Comparison of ENCODE assay signal across 16 cellular contexts in the genomic region with DNA sequence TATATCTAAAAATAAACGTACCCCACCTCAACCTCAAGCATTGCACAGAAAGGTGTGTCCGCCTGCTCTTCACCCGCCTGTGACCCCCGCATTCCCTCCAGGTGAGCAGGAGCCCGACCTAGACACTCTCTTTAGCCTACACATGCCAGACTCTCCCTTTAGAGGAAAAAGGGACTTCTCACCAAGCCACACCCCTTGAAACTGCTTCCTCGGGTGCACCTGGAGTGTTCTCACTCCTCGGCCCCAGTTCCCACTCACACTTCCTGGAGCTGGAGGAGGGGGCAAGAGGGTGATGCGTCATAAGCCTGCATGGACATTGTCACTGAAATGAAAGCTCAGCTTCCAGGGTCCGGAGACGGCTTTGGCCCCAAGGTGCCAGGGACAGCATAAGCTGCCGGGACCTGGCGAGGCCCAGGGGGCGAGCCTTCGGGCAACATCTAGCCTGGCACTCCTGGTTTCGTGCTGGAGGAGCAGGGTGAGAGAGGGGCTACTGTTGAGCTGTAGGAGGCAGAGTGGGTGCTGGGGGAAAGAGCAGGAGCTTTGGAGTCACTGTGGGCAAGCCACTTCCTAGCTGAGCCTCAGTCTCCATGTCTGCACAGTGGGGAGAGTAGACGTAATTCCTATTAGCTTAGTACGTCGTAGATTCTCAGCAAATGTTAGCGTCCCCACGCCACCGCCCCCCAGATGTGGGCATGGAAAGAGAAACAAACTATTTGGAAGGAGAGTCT. TPM values are rescaled to one million over a fixed set of nuclear protein-coding genes. Genes with fewer than 3 reads are reported as not detected.
"Had no signal": no experiment of that assay in that cellular context is flagged by ENCODE, and none has a peak within 500 bp of the region (broad histone marks: within the 10 kb centered on the region; RNA-seq: fewer than 3 reads in every experiment).

No MANE protein-coding gene starts in this region.

- DNase-seq: activated CD8-positive, alpha-beta memory T cell treated with anti-CD3 and anti-CD28 coated beads, Interleukin-2, amount 50 U/mL, for 48 hours; activated CD8-positive, alpha-beta T cell treated with anti-CD3 and anti-CD28 coated beads, Interleukin-2, amount 10 ng/mL, durations not matched to agents 7 days and 5 days; activated naive CD8-positive, alpha-beta T cell treated with anti-CD3 and anti-CD28 coated beads, Interleukin-2, amount 10 ng/mL, durations not matched to agents 7 days and 5 days; aorta; esophagus squamous epithelium; foreskin fibroblast; midbrain; naive B cell; sigmoid colon; stimulated activated naive CD4-positive, alpha-beta T cell treated with Interleukin-2 at 50 U/mL for 16 hours; T-helper 9 cell had no signal

- H3K4me3 ChIP-seq: breast epithelium, esophagus squamous epithelium, lung, prostate gland, sigmoid colon, suprapubic skin had no signal

- H3K36me3 ChIP-seq: breast epithelium, esophagus squamous epithelium, prostate gland, sigmoid colon, suprapubic skin had no signal

- ATAC-seq: activated CD8-positive, alpha-beta T cell treated with anti-CD3 and anti-CD28 coated beads, Interleukin-2, amount 10 ng/mL, durations not matched to agents 7 days and 5 days had no signal

- H3K27ac Mint-ChIP-seq: activated CD8-positive, alpha-beta T cell treated with anti-CD3 and anti-CD28 coated beads, Interleukin-2, amount 10 ng/mL, durations not matched to agents 7 days and 5 days; activated naive CD8-positive, alpha-beta T cell treated with anti-CD3 and anti-CD28 coated beads, Interleukin-2, amount 10 ng/mL, durations not matched to agents 7 days and 5 days had no signal

- FAIRE-seq: keratinocyte had no signal

- H3K4me1 ChIP-seq: prostate gland, sigmoid colon, suprapubic skin had no signal

- H3K27ac ChIP-seq: breast epithelium, esophagus squamous epithelium, prostate gland, sigmoid colon, suprapubic skin had no signal

- H3K9me3 ChIP-seq: breast epithelium, esophagus squamous epithelium, prostate gland, sigmoid colon, suprapubic skin had no signal

- H3K4me1 Mint-ChIP-seq: naive B cell had no signal

- H3K9me3 Mint-ChIP-seq: activated naive CD8-positive, alpha-beta T cell treated with anti-CD3 and anti-CD28 coated beads, Interleukin-2, amount 10 ng/mL, durations not matched to agents 7 days and 5 days; naive B cell had no signal

- H3K4me3 Mint-ChIP-seq: activated CD8-positive, alpha-beta T cell treated with anti-CD3 and anti-CD28 coated beads, Interleukin-2, amount 10 ng/mL, durations not matched to agents 7 days and 5 days; activated naive CD8-positive, alpha-beta T cell treated with anti-CD3 and anti-CD28 coated beads, Interleukin-2, amount 10 ng/mL, durations not matched to agents 7 days and 5 days; naive B cell had no signal

- H3K36me3 Mint-ChIP-seq: activated naive CD8-positive, alpha-beta T cell treated with anti-CD3 and anti-CD28 coated beads, Interleukin-2, amount 10 ng/mL, durations not matched to agents 7 days and 5 days; naive B cell had no signal

RNA-seq across cellular contexts. Expression of a gene that starts 9.8 kb away (rescaled TPM):
- total RNA-seq: suprapubic skin had no signal
- polyA plus RNA-seq: keratinocyte had no signal
